In the genomic region with DNA sequence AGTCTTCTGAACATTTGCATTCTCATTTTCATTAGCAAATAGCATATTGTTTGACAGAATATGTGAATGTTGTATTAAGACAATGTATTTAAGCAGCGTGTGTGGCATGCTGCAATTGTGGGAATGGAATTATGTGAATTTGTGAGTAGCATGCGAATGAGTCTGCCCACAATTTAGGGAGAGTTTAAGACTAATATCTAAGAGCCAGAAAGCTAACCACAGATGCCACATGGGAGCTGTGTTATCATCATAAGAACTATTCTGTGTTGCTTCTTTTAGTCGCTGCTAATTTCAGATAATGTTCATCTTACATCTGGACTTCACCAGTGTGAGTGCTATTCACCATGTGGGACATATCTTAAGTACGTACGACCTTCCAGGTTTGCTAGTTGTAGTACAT, we compare ENCODE assay signal across 16 cellular contexts.
DNase-seq lines count a peak whose midpoint lies in the region; ATAC-seq, FAIRE-seq and TF ChIP-seq lines count a peak whose summit lies in the region.
"Had no signal": no experiment of that assay in that cellular context is flagged by ENCODE, and none has a peak within 500 bp of the region (broad histone marks: within the 10 kb centered on the region; RNA-seq: fewer than 3 reads in every experiment).

No MANE protein-coding gene starts in this region.

- peak overlapping the region; percentile 86 for H3K27ac Mint-ChIP-seq in astrocyte (ENCODE audit: unreplicated experiment)
- H3K27ac Mint-ChIP-seq in T-helper 2 cell treated with Interferon-gamma antibody and Interleukin-4, amounts not matched to agents 5 μg/mL and 100 μg/mL, for 36 hours = no peak overlapping the region
- no peak overlapping the region for H3K27ac Mint-ChIP-seq in activated T-cell treated with anti-CD3 and anti-CD28 coated beads, Interleukin-2, amount 50 U/mL, for 72 hours
- H3K27ac Mint-ChIP-seq: CD8-positive, alpha-beta T cell; HFFc6 had no signal

- peak; percentile 32 for FAIRE-seq in astrocyte (lab: Jason Lieb, UNC)
- FAIRE-seq: A204.1, HTR-8/SVneo had no signal

- no peak overlapping the region for H3K4me3 ChIP-seq in left ventricle myocardium inferior
- no peak overlapping the region for H3K4me3 ChIP-seq in astrocyte (ENCODE audit: insufficient read depth, low read depth, low read length)
- no peak overlapping the region for H3K4me3 ChIP-seq in fibroblast of the aortic adventitia (ENCODE audit: low read depth, low read length)

- H2AFZ ChIP-seq in astrocyte (ENCODE audit: low read depth, low read length) = no peak overlapping the region

- H3K36me3 Mint-ChIP-seq in astrocyte (ENCODE audit: low read depth, unreplicated experiment) = peaks cover 2% of the 10 kb centered on the region
- H3K36me3 Mint-ChIP-seq in T-helper 2 cell treated with Interferon-gamma antibody and Interleukin-4, amounts not matched to agents 5 μg/mL and 100 μg/mL, for 36 hours (ENCODE audit: low read depth) = no peaks in the 10 kb centered on the region
- H3K36me3 Mint-ChIP-seq in activated T-cell treated with anti-CD3 and anti-CD28 coated beads, Interleukin-2, amount 50 U/mL, for 72 hours (ENCODE audit: insufficient read depth in 2 of 2) = no peaks in the 10 kb centered on the region
- H3K36me3 Mint-ChIP-seq: CD8-positive, alpha-beta T cell had no signal

- H3K27me3 ChIP-seq in left ventricle myocardium inferior (ENCODE audit: low read depth) (no peaks in the 10 kb centered on the region), astrocyte (ENCODE audit: insufficient read depth, low read length) (no peaks in the 10 kb centered on the region)

- no peaks in the 10 kb centered on the region for H3K9me3 Mint-ChIP-seq in astrocyte (ENCODE audit: unreplicated experiment)
- H3K9me3 Mint-ChIP-seq in T-helper 2 cell treated with Interferon-gamma antibody and Interleukin-4, amounts not matched to agents 5 μg/mL and 100 μg/mL, for 36 hours = no peaks in the 10 kb centered on the region
- H3K9me3 Mint-ChIP-seq in activated T-cell treated with anti-CD3 and anti-CD28 coated beads, Interleukin-2, amount 50 U/mL, for 72 hours = no peaks in the 10 kb centered on the region
- H3K9me3 Mint-ChIP-seq: CD8-positive, alpha-beta T cell; HFFc6 had no signal

- peaks cover 15% of the 10 kb centered on the region for H3K4me1 Mint-ChIP-seq in astrocyte (ENCODE audit: low read depth, unreplicated experiment)
- H3K4me1 Mint-ChIP-seq in T-helper 2 cell treated with Interferon-gamma antibody and Interleukin-4, amounts not matched to agents 5 μg/mL and 100 μg/mL, for 36 hours (ENCODE audit: low read depth) = no peaks in the 10 kb centered on the region
- no peaks in the 10 kb centered on the region for H3K4me1 Mint-ChIP-seq in activated T-cell treated with anti-CD3 and anti-CD28 coated beads, Interleukin-2, amount 50 U/mL, for 72 hours (ENCODE audit: low read depth)

- intact Hi-C loops in left ventricle myocardium superior (cut with micrococcal nuclease) = no loop called here
- intact Hi-C loops in left ventricle myocardium inferior (cut with micrococcal nuclease) = no loop called here

- H3K9me3 ChIP-seq in left ventricle myocardium inferior (replicated peaks) (no peaks in the 10 kb centered on the region), astrocyte (ENCODE audit: insufficient read depth, low read depth, low read length) (no peaks in the 10 kb centered on the region)

- H3K4me1 ChIP-seq in left ventricle myocardium inferior (peaks cover 3% of the 10 kb centered on the region), astrocyte (ENCODE audit: insufficient read depth, low read length) (no peaks in the 10 kb centered on the region)

- H3K36me3 ChIP-seq in left ventricle myocardium inferior (no peaks in the 10 kb centered on the region), astrocyte (ENCODE audit: insufficient read depth, low read length) (no peaks in the 10 kb centered on the region)

- H3K4me3 Mint-ChIP-seq in astrocyte (ENCODE audit: unreplicated experiment) = no peak overlapping the region
- H3K4me3 Mint-ChIP-seq in T-helper 2 cell treated with Interferon-gamma antibody and Interleukin-4, amounts not matched to agents 5 μg/mL and 100 μg/mL, for 36 hours = no peak overlapping the region
- H3K4me3 Mint-ChIP-seq in activated T-cell treated with anti-CD3 and anti-CD28 coated beads, Interleukin-2, amount 50 U/mL, for 72 hours = no peak overlapping the region
- H3K4me3 Mint-ChIP-seq: CD8-positive, alpha-beta T cell; HFFc6 had no signal

- DNase-seq in left ventricle myocardium superior (no peak), left ventricle myocardium inferior (no peak), astrocyte (ENCODE audit: low read depth) (peak; percentile 75), fibroblast of the aortic adventitia (ENCODE audit: low read depth) (peak; percentile 60), HuH-7.5 (ENCODE audit: low spot score) (no peak), substantia nigra (lab: John Stamatoyannopoulos, UW) (no peak)
- DNase-seq in T-helper 2 cell treated with Interferon-gamma antibody and Interleukin-4, amounts not matched to agents 5 μg/mL and 100 μg/mL, for 36 hours (ENCODE audit: low spot score) = no peak
- no peak for DNase-seq in activated T-cell treated with anti-CD3 and anti-CD28 coated beads, Interleukin-2, amount 50 U/mL, for 72 hours
- DNase-seq: CD8-positive, alpha-beta T cell; HFFc6; NCI-H1436 treated with DMSO at 0.1 percent for 48 hours; NCI-H2081; NCI-H524; RPMI8226 had no signal

- H3K27me3 Mint-ChIP-seq in astrocyte (ENCODE audit: low read depth, unreplicated experiment) = no peaks in the 10 kb centered on the region
- no peaks in the 10 kb centered on the region for H3K27me3 Mint-ChIP-seq in T-helper 2 cell treated with Interferon-gamma antibody and Interleukin-4, amounts not matched to agents 5 μg/mL and 100 μg/mL, for 36 hours (ENCODE audit: low read depth)
- peaks cover 6% of the 10 kb centered on the region for H3K27me3 Mint-ChIP-seq in activated T-cell treated with anti-CD3 and anti-CD28 coated beads, Interleukin-2, amount 50 U/mL, for 72 hours (ENCODE audit: low read depth)

- H3K9ac ChIP-seq in astrocyte (ENCODE audit: low read length) = no peak overlapping the region

- ATAC-seq in left ventricle myocardium superior = peak; percentile 54
- ATAC-seq in activated T-cell treated with anti-CD3 and anti-CD28 coated beads, Interleukin-2, amount 50 U/mL, for 72 hours (replicated peaks in 1 of 2) = no peak
- ATAC-seq: CD8-positive, alpha-beta T cell had no signal

- no peak overlapping the region for H3K4me2 ChIP-seq in astrocyte (ENCODE audit: low read length)

- H4K20me1 ChIP-seq in astrocyte (ENCODE audit: insufficient read depth, low read length) = no peaks in the 10 kb centered on the region

- TF ChIP-seq CTCF in left ventricle myocardium inferior (IDR thresholded peaks at IDR 0.05; ENCODE audit: borderline replicate concordance) (no peak), astrocyte (IDR thresholded peaks at IDR 0.05; ENCODE audit: insufficient read depth, low read depth, low read length) (no peak), fibroblast of the aortic adventitia (IDR thresholded peaks at IDR 0.05; ENCODE audit: insufficient read depth, low read length) (no peak)

- H3K27ac ChIP-seq in left ventricle myocardium inferior (replicated peaks) (no peak overlapping the region), astrocyte (ENCODE audit: low read depth, low read length) (no peak overlapping the region), substantia nigra (ENCODE audit: low read depth, low read length, poor library complexity, severe bottlenecking) (no peak overlapping the region)

- H3K79me2 ChIP-seq in astrocyte (ENCODE audit: insufficient read depth, low read length) = no peaks in the 10 kb centered on the region

Comparison
In these comparisons a context has a peak if more than half of its experiments do, and no peak if none do; other contexts are left out.
1. DNase-seq: peak in astrocyte (single experiment) and fibroblast of the aortic adventitia (single experiment); none in left ventricle myocardium superior (single experiment), left ventricle myocardium inferior (single experiment), HuH-7.5 (single experiment), T-helper 2 cell treated with Interferon-gamma antibody and Interleukin-4, amounts not matched to agents 5 μg/mL and 100 μg/mL, for 36 hours (single experiment), activated T-cell treated with anti-CD3 and anti-CD28 coated beads, Interleukin-2, amount 50 U/mL, for 72 hours (0 of 2) and substantia nigra (0 of 49).